Comparison of ENCODE assay signal across 29 cellular contexts in genomic region chr3:36850743-36851142, GRCh38.
A peak's percentile ranks its signal among the peaks of the same experiment; 100 is the strongest.
DNase-seq lines count a peak whose midpoint lies in the region; ATAC-seq and TF ChIP-seq lines count a peak whose summit lies in the region.
"Had no signal": no experiment of that assay in that cellular context is flagged by ENCODE, and none has a peak within 500 bp of the region (broad histone marks: within the 10 kb centered on the region; RNA-seq: fewer than 3 reads in every experiment).

No MANE protein-coding gene starts in this region.

- H3K4me3 ChIP-seq in right cardiac atrium (ENCODE audit: low read length) (no peak overlapping the region), right atrium auricular region (no peak overlapping the region)
- H3K4me3 ChIP-seq: A549; BLaER1; BLaER1 treated with 17β-estradiol and CSF1 and Interleukin-3, amounts not matched to agents 10 nM and 100 nM had no signal

- no peak for DNase-seq in left ventricle myocardium superior
- DNase-seq in cardiac septum (ENCODE audit: low spot score) = no peak
- peak; percentile 45 to 79 (median 57) for DNase-seq in right cardiac atrium
- no peak for DNase-seq in right atrium auricular region (ENCODE audit: low spot score)
- DNase-seq: 8988T; ACHN; AML-193; BE2C; C1 segment of cervical spinal cord; Caco-2; Calu3; CD4-positive, alpha-beta memory T cell; CD4-positive, alpha-beta T cell; CD4-positive, CD25-positive, alpha-beta regulatory T cell; CD8-positive, alpha-beta memory T cell; CD8-positive, alpha-beta T cell; COR-L47; DMS 273 treated with DMSO at 0.1 percent for 48 hours; DMS153; DMS53; DMS79; DMS79 treated with DMSO at 0.1 percent for 48 hours; DND-41; EL had no signal

- 59% methylated on average over 1 of the region's 1 CpG for whole genome bisulfite sequencing in right cardiac atrium

- peak; percentile 21 for ATAC-seq in left ventricle myocardium superior
- peak; percentile 35 to 64 for ATAC-seq in right cardiac atrium
- ATAC-seq: A549; CD8-positive, alpha-beta T cell had no signal

- peaks cover 5% of the 10 kb centered on the region for H3K4me1 ChIP-seq in right cardiac atrium (ENCODE audit: control insufficient read depth, insufficient read depth, low read length)
- H3K4me1 ChIP-seq in right atrium auricular region = no peaks in the 10 kb centered on the region
- H3K4me1 ChIP-seq: A549, BE2C, Caco-2 had no signal

- H3K9me3 ChIP-seq in right cardiac atrium (ENCODE audit: control insufficient read depth, low read length) = no peaks in the 10 kb centered on the region
- no peaks in the 10 kb centered on the region for H3K9me3 ChIP-seq in right atrium auricular region
- H3K9me3 ChIP-seq: A549, BE2C, Caco-2 had no signal

- peaks cover 39% of the 10 kb centered on the region for H3K36me3 ChIP-seq in right atrium auricular region
- H3K36me3 ChIP-seq: BE2C had no signal

- no peak overlapping the region for H3K27ac ChIP-seq in right cardiac atrium (ENCODE audit: low read length)
- H3K27ac ChIP-seq in right atrium auricular region = no peak overlapping the region
- H3K27ac ChIP-seq: 22Rv1; A549; BLaER1; BLaER1 treated with 17β-estradiol and CSF1 and Interleukin-3, amounts not matched to agents 10 nM and 100 nM; C4-2B had no signal

- intact Hi-C loops in left ventricle myocardium superior (cut with micrococcal nuclease) = no loop called here
- intact Hi-C loops in cardiac septum (cut with DNase I) = no loop called here
- intact Hi-C loops in right cardiac atrium (cut with DNase I) = no loop called here

- TF ChIP-seq CTCF in right atrium auricular region (IDR thresholded peaks at IDR 0.05) = no peak

- H3K27me3 ChIP-seq in right cardiac atrium (ENCODE audit: control insufficient read depth, insufficient read depth) = no peaks in the 10 kb centered on the region
- H3K27me3 ChIP-seq in right atrium auricular region = no peaks in the 10 kb centered on the region
- H3K27me3 ChIP-seq: BE2C; BLaER1; BLaER1 treated with 17β-estradiol and CSF1 and Interleukin-3, amounts not matched to agents 10 nM and 100 nM had no signal

Comparison
In these comparisons a context has a peak if more than half of its experiments do, and no peak if none do; other contexts are left out.
1. DNase-seq: peak in right cardiac atrium (3 of 3); none in left ventricle myocardium superior (single experiment), cardiac septum (single experiment) and right atrium auricular region (single experiment).